Comparison of ENCODE assay signal across 15 cellular contexts in the genomic region with DNA sequence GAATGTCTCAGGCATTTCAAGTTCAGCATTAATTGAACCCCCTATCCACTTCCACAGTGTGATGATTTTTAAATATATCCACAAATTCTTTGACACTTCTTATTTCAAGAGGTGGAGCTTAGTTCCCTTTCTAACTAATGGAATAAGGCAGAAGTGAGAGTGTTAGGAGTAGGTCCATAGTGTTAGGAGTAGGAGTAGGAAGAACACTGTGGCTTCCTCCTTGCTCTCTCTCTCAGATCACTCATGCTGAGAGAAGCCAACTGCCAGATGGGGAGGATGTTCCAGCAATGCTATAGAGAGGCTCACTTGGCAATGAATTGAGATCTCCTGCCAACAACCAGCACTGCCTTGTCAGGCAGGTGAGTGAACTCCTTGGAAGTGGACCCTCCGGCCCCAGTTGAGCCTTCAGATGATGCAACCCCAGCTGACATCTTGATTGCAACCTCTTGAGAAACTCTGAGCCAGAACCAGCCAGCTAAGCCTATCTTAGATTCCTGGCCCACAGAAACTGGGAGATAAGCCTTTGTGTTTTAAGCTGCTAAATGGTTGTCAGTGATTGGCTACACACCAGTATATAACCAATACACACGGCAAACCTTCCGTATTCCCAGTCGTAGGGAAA.
"Had no signal": no experiment of that assay in that cellular context is flagged by ENCODE, and none has a peak within 500 bp of the region (broad histone marks: within the 10 kb centered on the region; RNA-seq: fewer than 3 reads in every experiment).

No MANE protein-coding gene starts in this region.

- H3K36me3 ChIP-seq: thyroid gland had no signal

- H3K27ac ChIP-seq: body of pancreas, thyroid gland had no signal

- H3K4me3 ChIP-seq: body of pancreas, thyroid gland had no signal

- DNase-seq: activated B cell treated with CpG ODN at 0.5 μM for 24 hours; activated CD4-positive, alpha-beta memory T cell treated with anti-CD3 and anti-CD28 coated beads, Interleukin-2, amount 10 ng/mL, durations not matched to agents 7 days and 5 days; activated CD4-positive, alpha-beta T cell treated with anti-CD3 and anti-CD28 coated beads for 4 hours; activated CD8-positive, alpha-beta memory T cell treated with anti-CD3 and anti-CD28 coated beads, Interleukin-2, amount 10 ng/mL, durations not matched to agents 7 days and 5 days; activated naive CD4-positive, alpha-beta T cell treated with Interleukin-2 at 50 U/mL for 16 hours; activated T-cell treated with anti-CD3 and anti-CD28 coated beads, Interleukin-2, amount 50 U/mL, for 1 hour; effector memory CD8-positive, alpha-beta T cell; foreskin fibroblast; mammary epithelial cell; occipital lobe; retina; stimulated activated CD8-positive, alpha-beta memory T cell treated with anti-CD3 and anti-CD28 coated beads, Interleukin-4, amount 100 ng/mL, for 48 hours; stimulated activated naive CD4-positive, alpha-beta T cell treated with Interleukin-2 at 50 U/mL for 16 hours; thyroid gland had no signal

- ATAC-seq: activated CD8-positive, alpha-beta memory T cell treated with anti-CD3 and anti-CD28 coated beads, Interleukin-2, amount 10 ng/mL, durations not matched to agents 7 days and 5 days; body of pancreas; effector memory CD8-positive, alpha-beta T cell had no signal

- H3K4me1 ChIP-seq: body of pancreas, thyroid gland had no signal

- H3K9me3 ChIP-seq: body of pancreas, thyroid gland had no signal

- H3K27me3 ChIP-seq: body of pancreas, thyroid gland had no signal
